ENCODE assay signal across 9 cellular contexts in genomic region chr16:55737966-55738365, GRCh38.
"Had no signal": no experiment of that assay in that cellular context is flagged by ENCODE, and none has a peak within 500 bp of the region (broad histone marks: within the 10 kb centered on the region; RNA-seq: fewer than 3 reads in every experiment).

No MANE protein-coding gene starts in this region.

- H3K4me2 ChIP-seq: GM23338 had no signal

- H3K27ac Mint-ChIP-seq: GM23338, HFFc6 had no signal

- H3K9me3 Mint-ChIP-seq: GM23338, H9, HFFc6 had no signal

- H3K36me3 ChIP-seq: HAP-1 had no signal

- H3K27ac ChIP-seq: GM23248 had no signal

- H3K4me1 Mint-ChIP-seq: GM23338, H9 had no signal

- DNase-seq: GM23248, GOT3, H7, H9, HCEC 1CT, HFFc6 had no signal

- H3K9ac ChIP-seq: GM23248 had no signal

- H3K4me3 Mint-ChIP-seq: GM23338, H9, HFFc6 had no signal

- ATAC-seq: GM23338, HCT116 had no signal

- H3K4me1 ChIP-seq: HAP-1 had no signal

- H2AFZ ChIP-seq: GM23248, GM23338 had no signal

- H3K9me3 ChIP-seq: HAP-1 had no signal

- H3K4me3 ChIP-seq: GM23248, GM23338, HAP-1 had no signal
